In genomic region chr14:103064436-103064835, GRCh38 we compare ENCODE assay signal across 28 cellular contexts. TPM values are rescaled to one million over a fixed set of nuclear protein-coding genes. Genes with fewer than 3 reads are reported as not detected.
DNase-seq lines count a peak whose midpoint lies in the region; ATAC-seq and TF ChIP-seq lines count a peak whose summit lies in the region.
"Had no signal": no experiment of that assay in that cellular context is flagged by ENCODE, and none has a peak within 500 bp of the region (broad histone marks: within the 10 kb centered on the region; RNA-seq: fewer than 3 reads in every experiment).

No MANE protein-coding gene starts in this region.

- intact Hi-C loops in MCF 10A (cut with micrococcal nuclease): no loop called here
- intact Hi-C loops in breast epithelium (cut with DNase I; ENCODE audit: low total_unique reads): loop anchor here (5.0 kb wide), 1 partner anchor 872 kb away; no protein-coding TSS in a partner anchor
- intact Hi-C loops in left lung (cut with DNase I): no loop called here
- intact Hi-C loops in upper lobe of right lung (cut with DNase I): no loop called here

- H3K4me3 ChIP-seq in breast epithelium: no peak overlapping the region
- no peak overlapping the region for H3K4me3 ChIP-seq in left lung
- no peak overlapping the region for H3K4me3 ChIP-seq in upper lobe of right lung
- H3K4me3 ChIP-seq: BLaER1, GM12878 had no signal

- H3K4me3 Mint-ChIP-seq in MCF 10A (ENCODE audit: unreplicated experiment): no peak overlapping the region
- H3K4me3 Mint-ChIP-seq: CD14-positive monocyte; CD4-positive, alpha-beta memory T cell; CD4-positive, CD25-positive, alpha-beta regulatory T cell; CD8-positive, alpha-beta memory T cell had no signal

- H3K27ac ChIP-seq in breast epithelium (no peak overlapping the region), epithelial cell of prostate (peak overlapping the region; percentile 93), left lung (no peak overlapping the region), upper lobe of right lung (no peak overlapping the region)
- H3K27ac ChIP-seq: 22Rv1, BLaER1 had no signal

- TF ChIP-seq CTCF in MCF 10A (IDR thresholded peaks at IDR 0.05; ENCODE audit: unreplicated experiment) (no peak), breast epithelium (IDR thresholded peaks at IDR 0.05) (no peak), left lung (IDR thresholded peaks at IDR 0.05) (no peak), upper lobe of right lung (IDR thresholded peaks at IDR 0.05) (no peak)

- no peaks in the 10 kb centered on the region for H3K36me3 ChIP-seq in breast epithelium
- no peaks in the 10 kb centered on the region for H3K36me3 ChIP-seq in left lung
- H3K36me3 ChIP-seq in upper lobe of right lung: no peaks in the 10 kb centered on the region
- H3K36me3 ChIP-seq: BE2C, BLaER1 had no signal

- H3K27me3 Mint-ChIP-seq in MCF 10A (ENCODE audit: insufficient read depth, unreplicated experiment): no peaks in the 10 kb centered on the region

- BruUV-seq in MCF 10A (replicated peaks; lab: Mats Ljungman, UMichigan): no TSS peak

- CTCF ChIA-PET in MCF 10A (lab: Yijun Ruan, JAX): no interaction called here

- H3K9me3 Mint-ChIP-seq in MCF 10A (ENCODE audit: unreplicated experiment): no peaks in the 10 kb centered on the region
- H3K9me3 Mint-ChIP-seq: CD4-positive, alpha-beta memory T cell; CD8-positive, alpha-beta memory T cell had no signal

- TF ChIP-seq POLR2A in breast epithelium (IDR thresholded peaks at IDR 0.05): no peak

- DNase-seq in MCF 10A (ENCODE audit: unreplicated experiment): no peak
- no peak for DNase-seq in breast epithelium (ENCODE audit: low spot score in 2 of 2)
- no peak for DNase-seq in epithelial cell of prostate (ENCODE audit: low read depth, low spot score)
- no peak for DNase-seq in left lung
- DNase-seq in upper lobe of right lung: peak; percentile 12
- DNase-seq in NCI-H774 (lab: John Stamatoyannopoulos, UW): no peak
- DNase-seq: BE2C; C1 segment of cervical spinal cord; CD4-positive, alpha-beta memory T cell; CD4-positive, CD25-positive, alpha-beta regulatory T cell; CD8-positive, alpha-beta memory T cell; COR-L47; DMS 273 treated with DMSO at 0.1 percent for 48 hours; DMS153; DMS53; DMS79; DND-41; EL; GDM1 had no signal

- H3K27me3 ChIP-seq in breast epithelium: no peaks in the 10 kb centered on the region
- H3K27me3 ChIP-seq in left lung: peaks cover 0 to 10% of the 10 kb centered on the region in 2 donors
- no peaks in the 10 kb centered on the region for H3K27me3 ChIP-seq in upper lobe of right lung
- H3K27me3 ChIP-seq: BE2C, BLaER1 had no signal

- H3K4me1 ChIP-seq in breast epithelium (no peaks in the 10 kb centered on the region), left lung (peaks cover 0 to 19% of the 10 kb centered on the region in 2 donors), upper lobe of right lung (peaks cover 21% of the 10 kb centered on the region)
- H3K4me1 ChIP-seq: BE2C, BLaER1 had no signal

- peaks cover 23% of the 10 kb centered on the region for H3K4me1 Mint-ChIP-seq in MCF 10A (ENCODE audit: insufficient read depth, unreplicated experiment)
- H3K4me1 Mint-ChIP-seq: CD4-positive, alpha-beta memory T cell; CD4-positive, CD25-positive, alpha-beta regulatory T cell; CD8-positive, alpha-beta memory T cell had no signal

- POLR2A ChIA-PET in MCF 10A (lab: Yijun Ruan, JAX): interaction anchor here (0.7 to 1.5 kb wide), 2 partner anchors 73 to 77 kb away, joined by 3 to 6 read pairs; no protein-coding TSS in a partner anchor

- H3K36me3 Mint-ChIP-seq in MCF 10A (ENCODE audit: insufficient read depth, unreplicated experiment): peaks cover 9% of the 10 kb centered on the region
- H3K36me3 Mint-ChIP-seq: CD14-positive monocyte; CD4-positive, alpha-beta memory T cell; CD4-positive, CD25-positive, alpha-beta regulatory T cell had no signal

- peak overlapping the region; percentile 54 for H3K27ac Mint-ChIP-seq in MCF 10A (ENCODE audit: low read depth, unreplicated experiment)
- H3K27ac Mint-ChIP-seq: CD14-positive monocyte; CD4-positive, alpha-beta memory T cell; CD8-positive, alpha-beta memory T cell had no signal

- H3K9me3 ChIP-seq in breast epithelium (no peaks in the 10 kb centered on the region), left lung (no peaks in the 10 kb centered on the region), upper lobe of right lung (no peaks in the 10 kb centered on the region)
- H3K9me3 ChIP-seq: BE2C, BLaER1 had no signal

- peak; percentile 30 for ATAC-seq in left lung
- ATAC-seq in upper lobe of right lung: peak; percentile 49
- no peak for ATAC-seq in esophagus mucosa
- no peak for ATAC-seq in GM21529 (IDR thresholded peaks at IDR 0.05; ENCODE audit: unreplicated experiment)
- ATAC-seq: GM12878 had no signal

RNA-seq across cellular contexts. Expression of gene CDC42BPB, which starts 7.1 kb away (rescaled TPM):
- total RNA-seq in MCF 10A (2022) (82.7 and 91.1 TPM in 2 replicates), breast epithelium (100 to 1,000 TPM in 1 of 3 donors, 10 to 100 TPM in 2; 64.0 to 110 (median 98.0) TPM), left lung (10 to 100 TPM; 79.8 to 79.9 TPM), upper lobe of right lung (102 TPM), esophagus mucosa (48.5 TPM)

RNA-seq across cellular contexts. Expression of gene LBHD2, which starts 19.6 kb away (rescaled TPM):
- total RNA-seq in MCF 10A (2022) (not detected in 2 replicates), breast epithelium (not detected), left lung (not detected), upper lobe of right lung (not detected), esophagus mucosa (not detected)
- total RNA-seq: CD4-positive, alpha-beta memory T cell; CD4-positive, CD25-positive, alpha-beta regulatory T cell; CD8-positive, alpha-beta memory T cell; Daoy; G401; GM12878 had no signal

RNA-seq across cellular contexts. Expression of gene EXOC3L4, which starts 30.1 kb away (rescaled TPM):
- total RNA-seq in MCF 10A (2022): not detected in 2 replicates
- 1 to 10 TPM in 1 of 3 donors, under 1 TPM in 1, not detected in 1; 0.66 to 1.0 TPM for total RNA-seq in breast epithelium
- 1 to 10 TPM; 3.0 to 4.0 TPM for total RNA-seq in left lung
- 4.2 TPM for total RNA-seq in upper lobe of right lung
- 0.20 TPM for total RNA-seq in esophagus mucosa
- total RNA-seq: A673; CD4-positive, alpha-beta memory T cell; CD4-positive, CD25-positive, alpha-beta regulatory T cell; CD8-positive, alpha-beta memory T cell; GM12878 had no signal

RNA-seq across cellular contexts. Expression of gene TNFAIP2, which starts 58.8 kb away (rescaled TPM):
- total RNA-seq in MCF 10A (2022): 17.9 and 19.1 TPM in 2 replicates
- total RNA-seq in breast epithelium: 10 to 100 TPM; 43.6 to 76.5 (median 60.0) TPM
- 100 to 1,000 TPM in 1 of 2 donors, 10 to 100 TPM in 1; 76.5 to 237 TPM for total RNA-seq in left lung
- total RNA-seq in upper lobe of right lung: 158 TPM
- total RNA-seq in esophagus mucosa: 85.3 TPM

Comparison
In these comparisons a context has a peak if more than half of its experiments do, and no peak if none do; other contexts are left out.
1. ATAC-seq: peak in left lung (single experiment) and upper lobe of right lung (single experiment); none in esophagus mucosa (single experiment) and GM21529 (single experiment).